Comparison of ENCODE assay signal across 27 cellular contexts in the genomic region with DNA sequence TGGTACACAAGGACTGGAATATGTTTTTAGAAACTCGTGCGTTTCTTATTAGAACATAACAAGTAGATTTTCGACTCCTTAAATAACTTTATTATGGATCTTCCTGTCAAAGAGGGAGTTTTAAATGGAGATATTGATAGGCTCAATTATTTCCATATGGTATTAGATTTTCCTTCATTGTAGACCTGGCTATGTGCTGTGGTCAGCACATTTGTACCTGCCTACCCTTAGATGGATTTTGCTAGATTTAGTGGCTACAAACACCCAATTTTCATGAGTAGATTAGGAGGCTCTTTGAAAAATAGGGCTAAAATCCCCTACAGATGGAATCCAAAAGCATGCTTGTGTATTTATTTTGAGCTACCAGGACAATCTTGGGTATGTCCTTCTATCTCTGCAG.
"Had no signal": no experiment of that assay in that cellular context is flagged by ENCODE, and none has a peak within 500 bp of the region (broad histone marks: within the 10 kb centered on the region; RNA-seq: fewer than 3 reads in every experiment).

No MANE protein-coding gene starts in this region.

- H3K9me3 ChIP-seq: ovary, psoas muscle, suprapubic skin, testis, tibial artery, transverse colon, upper lobe of right lung had no signal

- H2AFZ ChIP-seq: neural progenitor cell, parathyroid adenoma had no signal

- H3K4me3 ChIP-seq: neural progenitor cell, ovary, psoas muscle, skin epidermis, smooth muscle cell, spleen, suprapubic skin, testis, tibial artery, transverse colon, upper lobe of right lung had no signal

- H3K4me1 ChIP-seq: neural progenitor cell, spleen, suprapubic skin, testis, transverse colon had no signal

- H3K9ac ChIP-seq: neural progenitor cell, parathyroid adenoma had no signal

- DNase-seq: naive thymus-derived CD4-positive, alpha-beta T cell; natural killer cell; occipital lobe; psoas muscle; right cardiac atrium; spleen; stimulated activated CD4-positive, alpha-beta T cell treated with anti-CD3 and anti-CD28 coated beads, Interleukin-12 subunit alpha, Interleukin-12 subunit beta, amount 100 ng/mL, for 4 hours; stimulated activated CD4-positive, alpha-beta T cell treated with anti-CD3 and anti-CD28 coated beads, Interleukin-1b, Interleukin-23, amount 100 ng/mL, for 48 hours; stimulated activated CD4-positive, alpha-beta T cell treated with anti-CD3 and anti-CD28 coated beads, Interleukin-4, amount 100 ng/mL, for 1 hour; stimulated activated CD4-positive, alpha-beta T cell treated with anti-CD3 and anti-CD28 coated beads, Interleukin-4, amount 100 ng/mL, for 4 hours; stimulated activated CD8-positive, alpha-beta memory T cell treated with anti-CD3 and anti-CD28 coated beads, Interleukin-4, amount 100 ng/mL, for 48 hours; stimulated activated naive CD4-positive, alpha-beta T cell; stimulated activated naive CD8-positive, alpha-beta T cell treated with anti-CD3 and anti-CD28 coated beads, Interleukin-15, amount 100 ng/mL, for 72 hours; stimulated activated naive CD8-positive, alpha-beta T cell treated with anti-CD3 and anti-CD28 coated beads, Interleukin-15, Interleukin-2, amounts not matched to agents 100 U/mL and 50 U/mL, for 24 hours; substantia nigra; testis; tibial artery; transverse colon; upper lobe of right lung had no signal

- H3K4me2 ChIP-seq: neural progenitor cell, smooth muscle cell had no signal

- ATAC-seq: naive thymus-derived CD4-positive, alpha-beta T cell; natural killer cell; right cardiac atrium; sciatic nerve; stimulated activated memory B cell treated with anti-CD40 and anti-IgM and Interleukin-4, amounts not matched to agents 10 μg/mL and 1 μg/mL and 100 μg/mL, for 72 hours; stimulated activated naive CD8-positive, alpha-beta T cell treated with anti-CD3 and anti-CD28 coated beads, Interleukin-15, amount 100 ng/mL, for 72 hours; stimulated activated naive CD8-positive, alpha-beta T cell treated with anti-CD3 and anti-CD28 coated beads, Interleukin-15, Interleukin-2, amounts not matched to agents 100 U/mL and 50 U/mL, for 24 hours; upper lobe of right lung had no signal

- H3K36me3 ChIP-seq: neural progenitor cell, ovary, spleen, suprapubic skin, tibial artery, transverse colon, upper lobe of right lung had no signal

- H3K27me3 ChIP-seq: neural progenitor cell, ovary, spleen, suprapubic skin, testis, tibial artery, transverse colon, upper lobe of right lung had no signal

- H3K27ac ChIP-seq: neural progenitor cell, ovary, parathyroid adenoma, psoas muscle, skin epidermis, spleen, suprapubic skin, testis, tibial artery, transverse colon, upper lobe of right lung had no signal
